Comparison of ENCODE assay signal across 20 cellular contexts in genomic region chr2:230961091-230961491, GRCh38. TPM values are rescaled to one million over a fixed set of nuclear protein-coding genes. Genes with fewer than 3 reads are reported as not detected.
DNase-seq lines count a peak whose midpoint lies in the region; TF ChIP-seq lines count a peak whose summit lies in the region.
"Had no signal": no experiment of that assay in that cellular context is flagged by ENCODE, and none has a peak within 500 bp of the region (broad histone marks: within the 10 kb centered on the region; RNA-seq: fewer than 3 reads in every experiment).

No MANE protein-coding gene starts in this region.

- 88% methylated on average over 3 of the region's 3 CpGs for WGBS in esophagus muscularis mucosa

- DNase-seq in H4 (ENCODE audit: low spot score) (peak; percentile 89), SW480 (ENCODE audit: low spot score) (peak; percentile 51), foreskin melanocyte (peak; percentile 56), renal cortical epithelial cell (ENCODE audit: low read depth) (peak; percentile 59), NCI-H2171 treated with DMSO at 0.1 percent for 48 hours (lab: John Stamatoyannopoulos, UW) (no peak), GM10266 (ENCODE audit: extremely low spot score) (no peak), esophagus muscularis mucosa (ENCODE audit: extremely low spot score) (no peak), HPDE6-E6E7 (ENCODE audit: extremely low spot score) (no peak)
- DNase-seq: activated CD4-positive, alpha-beta T cell treated with anti-CD3 and anti-CD28 coated beads for 36 hours; activated CD8-positive, alpha-beta memory T cell treated with anti-CD3 and anti-CD28 coated beads, Interleukin-2, amount 10 ng/mL, durations not matched to agents 7 days and 5 days; AML-193; foreskin keratinocyte; NCI-H2107; NCI-H524 treated with DMSO at 0.1 percent for 48 hours; stimulated activated naive CD4-positive, alpha-beta T cell; SW 1271 had no signal

- no peak overlapping the region for H3K27ac ChIP-seq in esophagus muscularis mucosa (replicated peaks in 1 of 4)
- H3K27ac ChIP-seq: foreskin keratinocyte, tibial nerve had no signal

- peaks cover 0 to 75% (median 5%) of the 10 kb centered on the region in 4 donors for H3K27me3 ChIP-seq in esophagus muscularis mucosa

- H3K36me3 ChIP-seq in esophagus muscularis mucosa: no peaks in the 10 kb centered on the region
- H3K36me3 ChIP-seq: tibial nerve had no signal

- H3K9me3 ChIP-seq in esophagus muscularis mucosa: no peaks in the 10 kb centered on the region
- H3K9me3 ChIP-seq: tibial nerve had no signal

- no peak overlapping the region for H3K4me3 ChIP-seq in esophagus muscularis mucosa
- H3K4me3 ChIP-seq: tibial nerve had no signal

- TF ChIP-seq POLR2A in esophagus muscularis mucosa (IDR thresholded peaks at IDR 0.05; ENCODE audit: low read depth): no peak

- no peak for TF ChIP-seq CTCF in GM10266 (IDR thresholded peaks at IDR 0.05; ENCODE audit: control insufficient read depth, insufficient read depth, low read depth, missing control alignments)
- TF ChIP-seq CTCF in esophagus muscularis mucosa (IDR thresholded peaks at IDR 0.05): no peak

- intact Hi-C loops in esophagus muscularis mucosa (cut with DNase I): no loop called here

- TF ChIP-seq EP300 in esophagus muscularis mucosa (IDR thresholded peaks at IDR 0.05): no peak

- H3K4me1 ChIP-seq in esophagus muscularis mucosa: peaks cover 0 to 13% (median 11%) of the 10 kb centered on the region in 4 donors
- H3K4me1 ChIP-seq: foreskin keratinocyte had no signal

RNA-seq across cellular contexts. Expression of gene SPATA3, which starts 34.8 kb away (rescaled TPM):
- not detected in 2 replicates for total RNA-seq in H4 (2014; rRNA removed; shearing (Covaris generic))
- total RNA-seq in renal cortical epithelial cell (not detected in 2 replicates), esophagus muscularis mucosa (not detected)
- total RNA-seq: endothelial cell of umbilical vein, foreskin keratinocyte, kidney epithelial cell, LHCN-M2, tibial nerve had no signal

RNA-seq across cellular contexts. Expression of gene GPR55, which starts 36.0 kb away (rescaled TPM):
- 0.66 and 0.87 TPM in 2 replicates for total RNA-seq in H4 (2014; rRNA removed; shearing (Covaris generic))
- total RNA-seq in renal cortical epithelial cell (not detected in 2 replicates), esophagus muscularis mucosa (under 1 TPM in 2 of 4 donors, not detected in 2; 0.29 to 0.42 TPM)
- total RNA-seq: endothelial cell of umbilical vein, foreskin keratinocyte, kidney epithelial cell, LHCN-M2 had no signal

Comparison
In these comparisons a context has a peak if more than half of its experiments do, and no peak if none do; other contexts are left out.
1. DNase-seq: peak in H4 (single experiment), SW480 (single experiment), foreskin melanocyte (single experiment) and renal cortical epithelial cell (single experiment); none in NCI-H2171 treated with DMSO at 0.1 percent for 48 hours (single experiment), GM10266 (single experiment), esophagus muscularis mucosa (single experiment) and HPDE6-E6E7 (single experiment).